Comparison of ENCODE assay signal across 29 cellular contexts in the genomic region with DNA sequence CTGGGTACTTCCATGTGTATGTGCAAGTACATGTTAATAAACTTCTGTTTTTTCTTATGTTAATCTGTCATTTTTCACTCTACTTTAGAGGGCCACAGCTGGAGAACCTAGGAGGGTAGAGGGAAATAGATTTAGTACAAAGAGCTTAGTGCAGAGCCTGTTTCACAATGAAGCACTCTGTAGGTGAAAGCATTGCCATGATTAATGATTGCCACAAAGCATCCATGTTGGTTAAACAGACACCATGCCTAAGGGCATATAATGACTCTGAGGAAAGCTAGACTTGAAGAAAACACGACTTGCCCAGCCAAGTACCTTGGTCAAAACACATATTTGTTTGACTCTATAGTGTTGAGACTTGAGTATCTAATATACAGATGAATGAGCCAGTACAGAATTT.
"Had no signal": no experiment of that assay in that cellular context is flagged by ENCODE, and none has a peak within 500 bp of the region (broad histone marks: within the 10 kb centered on the region; RNA-seq: fewer than 3 reads in every experiment).

No MANE protein-coding gene starts in this region.

- H3K27me3 Mint-ChIP-seq: activated B cell treated with CpG ODN at 0.5 μM for 24 hours; activated naive CD8-positive, alpha-beta T cell treated with anti-CD3 and anti-CD28 coated beads for 36 hours; memory B cell; naive thymus-derived CD4-positive, alpha-beta T cell; stimulated activated naive CD8-positive, alpha-beta T cell treated with anti-CD3 and anti-CD28 coated beads, Interleukin-15, Interleukin-2, amounts not matched to agents 100 ng/mL and 50 ng/mL, for 24 hours; T-cell had no signal

- H3K4me3 ChIP-seq: adrenal gland, body of pancreas, gastrocnemius medialis, pancreas, prostate gland, sigmoid colon, upper lobe of right lung had no signal

- H3K4me3 Mint-ChIP-seq: activated B cell treated with CpG ODN at 0.5 μM for 24 hours; activated CD8-positive, alpha-beta T cell treated with anti-CD3 and anti-CD28 coated beads, Interleukin-2, amount 10 ng/mL, durations not matched to agents 7 days and 5 days; activated naive CD4-positive, alpha-beta T cell treated with anti-CD3 and anti-CD28 coated beads for 36 hours; activated naive CD8-positive, alpha-beta T cell treated with anti-CD3 and anti-CD28 coated beads for 36 hours; memory B cell; naive thymus-derived CD4-positive, alpha-beta T cell; neural crest cell; stimulated activated effector memory CD8-positive, alpha-beta T cell treated with anti-CD3 and anti-CD28 coated beads, Interleukin-12 subunit alpha, Interleukin-12 subunit beta, amount 100 ng/mL, for 72 hours; stimulated activated naive CD8-positive, alpha-beta T cell treated with anti-CD3 and anti-CD28 coated beads, Interleukin-15, Interleukin-2, amounts not matched to agents 100 ng/mL and 50 ng/mL, for 24 hours; T-cell had no signal

- H3K36me3 Mint-ChIP-seq: stimulated activated effector memory CD8-positive, alpha-beta T cell treated with anti-CD3 and anti-CD28 coated beads, Interleukin-12 subunit alpha, Interleukin-12 subunit beta, amount 100 ng/mL, for 72 hours; T-cell had no signal

- H3K27ac ChIP-seq: adrenal gland, body of pancreas, gastrocnemius medialis, pancreas, prostate gland, sigmoid colon, upper lobe of right lung had no signal

- FAIRE-seq: endothelial cell of umbilical vein, islet of Langerhans, pancreas, small intestine had no signal

- H3K27me3 ChIP-seq: adrenal gland, body of pancreas, gastrocnemius medialis, pancreas, sigmoid colon, upper lobe of right lung had no signal

- H3K9me3 ChIP-seq: adrenal gland, body of pancreas, gastrocnemius medialis, pancreas, prostate gland, sigmoid colon, upper lobe of right lung had no signal

- DNase-seq: activated B cell treated with CpG ODN at 0.5 μM for 24 hours; activated CD4-positive, alpha-beta T cell treated with anti-CD3 and anti-CD28 coated beads, Interleukin-2, amount 50 U/mL, for 1 hour; activated CD8-positive, alpha-beta T cell treated with anti-CD3 and anti-CD28 coated beads, Interleukin-2, amount 10 ng/mL, durations not matched to agents 7 days and 5 days; activated effector memory CD4-positive, alpha-beta T cell treated with Interleukin-2 at 50 U/mL for 16 hours; activated naive CD4-positive, alpha-beta T cell treated with anti-CD3 and anti-CD28 coated beads for 36 hours; activated naive CD8-positive, alpha-beta T cell treated with anti-CD3 and anti-CD28 coated beads for 36 hours; adrenal gland; aorta; body of pancreas; gastrocnemius medialis; glutamatergic neuron; left colon; midbrain; naive thymus-derived CD4-positive, alpha-beta T cell; nucleus accumbens; pancreas; sigmoid colon; small intestine; stimulated activated CD4-positive, alpha-beta T cell treated with anti-CD3 and anti-CD28 coated beads, Interleukin-4, amount 100 ng/mL, for 24 hours; substantia nigra; T-cell; upper lobe of right lung had no signal

- H3K27ac Mint-ChIP-seq: activated B cell treated with CpG ODN at 0.5 μM for 24 hours; activated CD8-positive, alpha-beta T cell treated with anti-CD3 and anti-CD28 coated beads, Interleukin-2, amount 10 ng/mL, durations not matched to agents 7 days and 5 days; activated naive CD4-positive, alpha-beta T cell treated with anti-CD3 and anti-CD28 coated beads for 36 hours; activated naive CD8-positive, alpha-beta T cell treated with anti-CD3 and anti-CD28 coated beads for 36 hours; memory B cell; naive thymus-derived CD4-positive, alpha-beta T cell; stimulated activated effector memory CD8-positive, alpha-beta T cell treated with anti-CD3 and anti-CD28 coated beads, Interleukin-12 subunit alpha, Interleukin-12 subunit beta, amount 100 ng/mL, for 72 hours; stimulated activated naive CD8-positive, alpha-beta T cell treated with anti-CD3 and anti-CD28 coated beads, Interleukin-15, Interleukin-2, amounts not matched to agents 100 ng/mL and 50 ng/mL, for 24 hours; T-cell had no signal

- H3K4me1 Mint-ChIP-seq: activated B cell treated with CpG ODN at 0.5 μM for 24 hours; activated naive CD8-positive, alpha-beta T cell treated with anti-CD3 and anti-CD28 coated beads for 36 hours; memory B cell; naive thymus-derived CD4-positive, alpha-beta T cell; stimulated activated effector memory CD8-positive, alpha-beta T cell treated with anti-CD3 and anti-CD28 coated beads, Interleukin-12 subunit alpha, Interleukin-12 subunit beta, amount 100 ng/mL, for 72 hours; T-cell had no signal

- H3K4me1 ChIP-seq: adrenal gland, body of pancreas, gastrocnemius medialis, prostate gland, sigmoid colon, upper lobe of right lung had no signal

- H3K9me3 Mint-ChIP-seq: activated naive CD4-positive, alpha-beta T cell treated with anti-CD3 and anti-CD28 coated beads for 36 hours had no signal

- H3K36me3 ChIP-seq: adrenal gland, gastrocnemius medialis, pancreas, prostate gland, sigmoid colon, upper lobe of right lung had no signal
